In genomic region chr1:11787251-11787803, GRCh38 we compare ENCODE assay signal across 7 cellular contexts. TPM values are rescaled to one million over a fixed set of nuclear protein-coding genes. Genes with fewer than 3 reads are reported as not detected.
A peak's percentile ranks its signal among the peaks of the same experiment; 100 is the strongest.
DNase-seq lines count a peak whose midpoint lies in the region; ATAC-seq and TF ChIP-seq lines count a peak whose summit lies in the region.

No MANE protein-coding gene starts in this region.

- H3K4me2 ChIP-seq in fibroblast of lung (ENCODE audit: extremely low read depth, insufficient read depth, low read length) = peak overlapping the region; percentile 56

- H3K27ac ChIP-seq in Peyer's patch (peak overlapping the region; percentile 68 to 93 (median 84)), fibroblast of lung (ENCODE audit: insufficient read depth, low read length) (peak overlapping the region; percentile 62), muscle layer of colon (ENCODE audit: low read depth, low read length) (peak overlapping the region; percentile 80), uterus (peak overlapping the region; percentile 91 to 98)

- no peaks in the 10 kb centered on the region for H3K9me3 ChIP-seq in Peyer's patch
- no peaks in the 10 kb centered on the region for H3K9me3 ChIP-seq in fibroblast of lung (ENCODE audit: control insufficient read depth, insufficient read depth, low read depth, low read length)
- H3K9me3 ChIP-seq in muscle layer of colon (ENCODE audit: low read length) = no peaks in the 10 kb centered on the region
- H3K9me3 ChIP-seq in uterus = no peaks in the 10 kb centered on the region

- H3K9ac ChIP-seq in fibroblast of lung (ENCODE audit: insufficient read depth, low read length) (no peak overlapping the region), muscle layer of colon (ENCODE audit: low read length) (no peak overlapping the region)

- DNase-seq in Peyer's patch (peak; percentile 31 to 71 (median 71)), fibroblast of lung (ENCODE audit: low read depth in 2 of 2) (peak; percentile 55 to 62), uterus (peak in 1 of 2 donors; percentile 63), foreskin melanocyte (no peak), RKO (ENCODE audit: low spot score) (no peak)

- peak overlapping the region; percentile 15 for H2AFZ ChIP-seq in fibroblast of lung (ENCODE audit: low read length)

- TF ChIP-seq CTCF in Peyer's patch (IDR thresholded peaks at IDR 0.05) (no peak), fibroblast of lung (conservative IDR thresholded peaks at IDR 0.05 in 1 of 2, IDR thresholded peaks at IDR 0.05 in 1 of 2; ENCODE audit: low read depth in 1 of 2, low read length in 2 of 2) (no peak), uterus (IDR thresholded peaks at IDR 0.05) (no peak)

- H3K4me1 ChIP-seq in Peyer's patch (peaks cover 0 to 58% (median 11%) of the 10 kb centered on the region in 4 donors), fibroblast of lung (ENCODE audit: control insufficient read depth, extremely low read depth, insufficient read depth, low read length) (peaks cover 37% of the 10 kb centered on the region), muscle layer of colon (ENCODE audit: insufficient read depth, low read length) (peaks cover 64% of the 10 kb centered on the region), uterus (peaks cover 0 to 18% of the 10 kb centered on the region in 2 donors)

- intact Hi-C loops in uterus (cut with DNase I; ENCODE audit: low total_unique reads) = no loop called here

- TF ChIP-seq POLR2A in Peyer's patch (IDR thresholded peaks at IDR 0.05) (no peak), uterus (IDR thresholded peaks at IDR 0.05) (no peak)

- H4K20me1 ChIP-seq in fibroblast of lung (ENCODE audit: control insufficient read depth, extremely low read depth, insufficient read depth, low read length) = no peaks in the 10 kb centered on the region

- no peaks in the 10 kb centered on the region for H3K79me2 ChIP-seq in fibroblast of lung (ENCODE audit: control insufficient read depth, insufficient read depth, low read length)

- ATAC-seq in GM18511 (IDR thresholded peaks at IDR 0.05; ENCODE audit: unreplicated experiment) = no peak

- no peaks in the 10 kb centered on the region for H3K27me3 ChIP-seq in Peyer's patch
- no peaks in the 10 kb centered on the region for H3K27me3 ChIP-seq in fibroblast of lung (ENCODE audit: control insufficient read depth, insufficient read depth, low read length)
- H3K27me3 ChIP-seq in muscle layer of colon (ENCODE audit: control insufficient read depth in 1 of 2, insufficient read depth in 2 of 2, low read length in 2 of 2) = no peaks in the 10 kb centered on the region
- H3K27me3 ChIP-seq in uterus = no peaks in the 10 kb centered on the region

- H3K4me3 ChIP-seq in Peyer's patch = peak overlapping the region in 1 of 4 donors; percentile 0
- no peak overlapping the region for H3K4me3 ChIP-seq in fibroblast of lung (replicated peaks in 1 of 4; ENCODE audit: control extremely low read depth in 1 of 4, insufficient read depth in 1 of 4, low read depth in 3 of 4, low read length in 4 of 4)
- H3K4me3 ChIP-seq in muscle layer of colon (ENCODE audit: low read depth in 1 of 2, low read length in 2 of 2) = peak overlapping the region in 1 of 2 donors; percentile 38
- no peak overlapping the region for H3K4me3 ChIP-seq in uterus

- H3K36me3 ChIP-seq in Peyer's patch (peaks cover 0 to 7% (median 0%) of the 10 kb centered on the region in 3 donors), fibroblast of lung (ENCODE audit: control insufficient read depth, insufficient read depth, low read length) (peaks cover 24% of the 10 kb centered on the region), muscle layer of colon (ENCODE audit: insufficient read depth, low read length) (peaks cover 23% of the 10 kb centered on the region), uterus (no peaks in the 10 kb centered on the region)

RNA-seq across cellular contexts. Expression of gene MTHFR, which starts 18.4 kb away (rescaled TPM):
- 100 to 1,000 TPM in 1 of 4 donors, 10 to 100 TPM in 3; 82.0 to 130 (median 87.3) TPM for total RNA-seq in Peyer's patch
- 56.5 and 87.4 TPM in 2 replicates for total RNA-seq in fibroblast of lung
- polyA plus RNA-seq in fibroblast of lung = 13.3 and 16.3 TPM in 2 replicates
- polyA plus RNA-seq in fibroblast of lung (2012) = 11.6 and 15.4 TPM in 2 replicates
- 56.7 and 59.5 TPM in 2 replicates for polyA minus RNA-seq in fibroblast of lung (ENCODE audit: low replicate concordance)
- total RNA-seq in uterus = 10 to 100 TPM; 15.0 to 56.8 (median 29.9) TPM

RNA-seq across cellular contexts. Expression of gene CLCN6, which starts 18.7 kb away (rescaled TPM):
- total RNA-seq in Peyer's patch = 10 to 100 TPM; 28.4 to 63.7 (median 30.2) TPM
- total RNA-seq in fibroblast of lung = 10.3 and 19.3 TPM in 2 replicates
- 13.8 and 15.3 TPM in 2 replicates for polyA plus RNA-seq in fibroblast of lung
- polyA plus RNA-seq in fibroblast of lung (2012) = 11.1 and 12.9 TPM in 2 replicates
- polyA minus RNA-seq in fibroblast of lung (ENCODE audit: low replicate concordance) = 18.6 and 24.6 TPM in 2 replicates
- total RNA-seq in uterus = 10 to 100 TPM; 14.6 to 31.5 (median 22.7) TPM

RNA-seq across cellular contexts. Expression of gene C1orf167, which starts 25.3 kb away (rescaled TPM):
- total RNA-seq in Peyer's patch (not detected), fibroblast of lung (0.99 and 1.3 TPM in 2 replicates), uterus (under 1 TPM in 2 of 4 donors, not detected in 2; 0.21 to 0.82 TPM)
- 0.28 and 0.39 TPM in 2 replicates for polyA plus RNA-seq in fibroblast of lung
- 0.38 and 1.5 TPM in 2 replicates for polyA plus RNA-seq in fibroblast of lung (2012)
- polyA minus RNA-seq in fibroblast of lung (ENCODE audit: low replicate concordance) = 0.47 and 0.48 TPM in 2 replicates

RNA-seq across cellular contexts. Expression of gene AGTRAP, which starts 51.4 kb away (rescaled TPM):
- 10 to 100 TPM in 3 of 4 donors, 1 to 10 TPM in 1; 9.5 to 32.2 (median 25.5) TPM for total RNA-seq in Peyer's patch
- total RNA-seq in fibroblast of lung = 47.3 and 58.8 TPM in 2 replicates
- 21.0 and 25.5 TPM in 2 replicates for polyA plus RNA-seq in fibroblast of lung
- 39.2 and 41.6 TPM in 2 replicates for polyA plus RNA-seq in fibroblast of lung (2012)
- 50.2 and 57.2 TPM in 2 replicates for polyA minus RNA-seq in fibroblast of lung (ENCODE audit: low replicate concordance)
- 10 to 100 TPM in 3 of 4 donors, 1 to 10 TPM in 1; 4.1 to 34.7 (median 31.2) TPM for total RNA-seq in uterus

Comparison
In these comparisons a context has a peak if more than half of its experiments do, and no peak if none do; other contexts are left out.
1. DNase-seq: peak in Peyer's patch (3 of 3) and fibroblast of lung (2 of 2); none in foreskin melanocyte (single experiment) and RKO (single experiment).
2. Peak in every context shown above with its lines, with median percentiles within 50 percentile points of each other: H3K27ac ChIP-seq.